In the genomic region with DNA sequence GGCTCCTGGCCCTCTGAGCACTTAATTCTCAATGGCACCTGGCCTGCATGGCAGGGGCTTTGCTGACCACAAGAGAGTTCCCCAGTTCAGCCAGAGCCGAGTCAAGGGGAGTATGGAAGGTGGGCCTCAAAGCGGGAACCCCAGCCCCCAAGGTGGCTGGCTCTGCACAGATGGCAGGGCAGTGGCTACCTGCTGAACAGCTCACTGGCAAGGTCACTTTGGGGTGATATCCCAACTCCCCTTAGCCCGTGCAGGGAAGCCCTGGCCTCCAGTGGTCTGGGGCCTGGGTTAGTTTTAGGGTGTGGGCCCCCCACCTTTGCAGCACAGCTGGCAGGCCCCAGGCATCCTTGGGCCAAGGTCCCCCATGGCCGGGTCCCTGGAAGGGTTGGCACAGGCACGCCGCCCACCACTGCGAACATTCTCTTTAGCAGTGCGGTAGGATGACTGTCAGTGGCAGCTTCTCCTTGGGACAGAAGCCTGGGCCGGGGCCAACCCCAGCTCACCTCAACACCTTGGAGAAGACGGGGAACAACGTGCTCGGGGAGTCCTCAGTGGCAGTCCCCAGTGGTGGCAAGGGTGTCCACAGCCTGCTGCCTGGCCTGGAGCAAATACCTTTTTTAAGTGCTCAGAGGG, we compare ENCODE assay signal across 18 cellular contexts. TPM values are rescaled to one million over a fixed set of nuclear protein-coding genes. Genes with fewer than 3 reads are reported as not detected.
DNase-seq lines count a peak whose midpoint lies in the region; ATAC-seq, FAIRE-seq and TF ChIP-seq lines count a peak whose summit lies in the region.
"Had no signal": no experiment of that assay in that cellular context is flagged by ENCODE, and none has a peak within 500 bp of the region (broad histone marks: within the 10 kb centered on the region; RNA-seq: fewer than 3 reads in every experiment).

No MANE protein-coding gene starts in this region.

- H3K9ac ChIP-seq in stomach smooth muscle (ENCODE audit: low read length in 2 of 2), result no peak overlapping the region

- H3K27ac ChIP-seq in right lobe of liver (no peak overlapping the region), stomach smooth muscle (ENCODE audit: low read length) (peak overlapping the region; percentile 49)
- H3K27ac ChIP-seq: C4-2B had no signal

- H3K27me3 Mint-ChIP-seq in activated CD4-positive, alpha-beta T cell treated with anti-CD3 and anti-CD28 coated beads for 36 hours, result no peaks in the 10 kb centered on the region
- no peaks in the 10 kb centered on the region for H3K27me3 Mint-ChIP-seq in activated naive CD8-positive, alpha-beta T cell treated with anti-CD3 and anti-CD28 coated beads, Interleukin-2, amount 50 U/mL, for 24 hours
- H3K27me3 Mint-ChIP-seq: naive thymus-derived CD4-positive, alpha-beta T cell; stimulated activated memory B cell treated with anti-CD40 and anti-IgM and Interleukin-4, amounts not matched to agents 10 μg/mL and 1 μg/mL and 100 μg/mL, for 72 hours had no signal

- H3K36me3 ChIP-seq in right lobe of liver (peaks cover 0 to 2% (median 0%) of the 10 kb centered on the region in 4 donors), stomach smooth muscle (ENCODE audit: control insufficient read depth in 2 of 2, insufficient read depth in 2 of 2, low read length in 2 of 2) (peaks cover 12 to 19% of the 10 kb centered on the region in 2 donors)
- H3K36me3 ChIP-seq: HAP-1 had no signal

- H3K27me3 ChIP-seq in right lobe of liver (no peaks in the 10 kb centered on the region), stomach smooth muscle (ENCODE audit: control insufficient read depth in 1 of 2, insufficient read depth in 2 of 2, low read length in 2 of 2) (no peaks in the 10 kb centered on the region)

- no peaks in the 10 kb centered on the region for H3K4me1 Mint-ChIP-seq in activated CD4-positive, alpha-beta T cell treated with anti-CD3 and anti-CD28 coated beads for 36 hours
- peaks cover 3% of the 10 kb centered on the region for H3K4me1 Mint-ChIP-seq in activated naive CD8-positive, alpha-beta T cell treated with anti-CD3 and anti-CD28 coated beads, Interleukin-2, amount 50 U/mL, for 24 hours
- H3K4me1 Mint-ChIP-seq: naive thymus-derived CD4-positive, alpha-beta T cell had no signal

- no peak for TF ChIP-seq POLR2A in right lobe of liver (IDR thresholded peaks at IDR 0.05)

- TF ChIP-seq CTCF in right lobe of liver (IDR thresholded peaks at IDR 0.05), result no peak

- H3K9me3 ChIP-seq in right lobe of liver (no peaks in the 10 kb centered on the region), stomach smooth muscle (ENCODE audit: control insufficient read depth in 2 of 2, low read length in 2 of 2) (no peaks in the 10 kb centered on the region)
- H3K9me3 ChIP-seq: HAP-1 had no signal

- WGBS in right lobe of liver (ENCODE audit: insufficient coverage, low coverage, low lambda C conversion rate, missing lambda C conversion rate), result 86% methylated on average over 1 of the region's 12 CpGs

- no peaks in the 10 kb centered on the region for H3K9me3 Mint-ChIP-seq in activated CD4-positive, alpha-beta T cell treated with anti-CD3 and anti-CD28 coated beads for 36 hours (ENCODE audit: low read depth)
- no peaks in the 10 kb centered on the region for H3K9me3 Mint-ChIP-seq in activated naive CD8-positive, alpha-beta T cell treated with anti-CD3 and anti-CD28 coated beads, Interleukin-2, amount 50 U/mL, for 24 hours
- H3K9me3 Mint-ChIP-seq: activated T-helper 1 cell treated with anti-CD3 and anti-CD28 coated beads, Interleukin-12 subunit alpha, Interleukin-12 subunit beta, Interleukin-2, Interleukin-4 antibody, amounts not matched to agents 30 ng/mL and 10 ng/mL and 1 ng/mL, durations not matched to agents 14 hours and 24 hours and 36 hours; dendritic cell treated with granulocyte-macrophage colony-stimulating factor and Interleukin-4, amounts not matched to agents 40 ng/mL and 50 ng/mL, for 4 days; naive thymus-derived CD4-positive, alpha-beta T cell; stimulated activated memory B cell treated with anti-CD40 and anti-IgM and Interleukin-4, amounts not matched to agents 10 μg/mL and 1 μg/mL and 100 μg/mL, for 72 hours had no signal

- H3K4me3 ChIP-seq in right lobe of liver, result no peak overlapping the region
- H3K4me3 ChIP-seq in stomach smooth muscle (ENCODE audit: low read length in 2 of 2), result no peak overlapping the region
- H3K4me3 ChIP-seq: HAP-1 had no signal

- POLR2A ChIA-PET in activated CD4-positive, alpha-beta T cell treated with anti-CD3 and anti-CD28 coated beads for 36 hours (lab: Charles Lee), result no interaction called here

- no peak for FAIRE-seq in urothelium cell line (lab: Jason Lieb, UNC)
- FAIRE-seq: astrocyte had no signal

- H3K4me3 Mint-ChIP-seq in activated CD4-positive, alpha-beta T cell treated with anti-CD3 and anti-CD28 coated beads for 36 hours, result no peak overlapping the region
- no peak overlapping the region for H3K4me3 Mint-ChIP-seq in activated naive CD8-positive, alpha-beta T cell treated with anti-CD3 and anti-CD28 coated beads, Interleukin-2, amount 50 U/mL, for 24 hours
- H3K4me3 Mint-ChIP-seq: activated T-helper 1 cell treated with anti-CD3 and anti-CD28 coated beads, Interleukin-12 subunit alpha, Interleukin-12 subunit beta, Interleukin-2, Interleukin-4 antibody, amounts not matched to agents 30 ng/mL and 10 ng/mL and 1 ng/mL, durations not matched to agents 14 hours and 24 hours and 36 hours; dendritic cell treated with granulocyte-macrophage colony-stimulating factor and Interleukin-4, amounts not matched to agents 40 ng/mL and 50 ng/mL, for 4 days; naive thymus-derived CD4-positive, alpha-beta T cell; stimulated activated memory B cell treated with anti-CD40 and anti-IgM and Interleukin-4, amounts not matched to agents 10 μg/mL and 1 μg/mL and 100 μg/mL, for 72 hours had no signal

- CTCF ChIA-PET in activated CD4-positive, alpha-beta T cell treated with anti-CD3 and anti-CD28 coated beads for 36 hours (lab: Charles Lee), result interaction anchor here (0.6 to 2.0 kb wide), 2 partner anchors 10 to 431 kb away, joined by 6 to 13 read pairs; no protein-coding TSS in a partner anchor

- DNase-seq in activated CD4-positive, alpha-beta T cell treated with anti-CD3 and anti-CD28 coated beads for 1 hour, result peak; percentile 1
- no peak for DNase-seq in activated CD4-positive, alpha-beta T cell treated with anti-CD3 and anti-CD28 coated beads for 36 hours
- DNase-seq in activated CD8-positive, alpha-beta memory T cell treated with anti-CD3 and anti-CD28 coated beads, Interleukin-2, amount 50 U/mL, for 4 hours, result peak; percentile 10
- peak; percentile 19 to 53 (median 44) for DNase-seq in right lobe of liver
- no peak for DNase-seq in urothelium cell line (ENCODE audit: low spot score)
- DNase-seq in activated naive CD8-positive, alpha-beta T cell treated with anti-CD3 and anti-CD28 coated beads, Interleukin-2, amount 50 U/mL, for 24 hours, result no peak
- no peak for DNase-seq in HuH-7 (ENCODE audit: low spot score)
- DNase-seq: DMS79 treated with DMSO at 0.1 percent for 48 hours; MM.1S; naive thymus-derived CD4-positive, alpha-beta T cell had no signal

- H3K4me1 ChIP-seq in right lobe of liver (peaks cover 0 to 36% (median 17%) of the 10 kb centered on the region in 4 donors), stomach smooth muscle (ENCODE audit: control insufficient read depth, insufficient read depth, low read length) (peaks cover 59% of the 10 kb centered on the region)
- H3K4me1 ChIP-seq: HAP-1 had no signal

- H3K27ac Mint-ChIP-seq in activated CD4-positive, alpha-beta T cell treated with anti-CD3 and anti-CD28 coated beads for 36 hours, result no peak overlapping the region
- no peak overlapping the region for H3K27ac Mint-ChIP-seq in activated naive CD8-positive, alpha-beta T cell treated with anti-CD3 and anti-CD28 coated beads, Interleukin-2, amount 50 U/mL, for 24 hours
- H3K27ac Mint-ChIP-seq: activated T-helper 1 cell treated with anti-CD3 and anti-CD28 coated beads, Interleukin-12 subunit alpha, Interleukin-12 subunit beta, Interleukin-2, Interleukin-4 antibody, amounts not matched to agents 30 ng/mL and 10 ng/mL and 1 ng/mL, durations not matched to agents 14 hours and 24 hours and 36 hours; dendritic cell treated with granulocyte-macrophage colony-stimulating factor and Interleukin-4, amounts not matched to agents 40 ng/mL and 50 ng/mL, for 4 days; stimulated activated memory B cell treated with anti-CD40 and anti-IgM and Interleukin-4, amounts not matched to agents 10 μg/mL and 1 μg/mL and 100 μg/mL, for 72 hours had no signal

- H3K36me3 Mint-ChIP-seq in activated CD4-positive, alpha-beta T cell treated with anti-CD3 and anti-CD28 coated beads for 36 hours (ENCODE audit: low read depth), result no peaks in the 10 kb centered on the region
- no peaks in the 10 kb centered on the region for H3K36me3 Mint-ChIP-seq in activated naive CD8-positive, alpha-beta T cell treated with anti-CD3 and anti-CD28 coated beads, Interleukin-2, amount 50 U/mL, for 24 hours (ENCODE audit: low read depth)
- H3K36me3 Mint-ChIP-seq: naive thymus-derived CD4-positive, alpha-beta T cell; stimulated activated memory B cell treated with anti-CD40 and anti-IgM and Interleukin-4, amounts not matched to agents 10 μg/mL and 1 μg/mL and 100 μg/mL, for 72 hours had no signal

- intact Hi-C loops in activated CD4-positive, alpha-beta T cell treated with anti-CD3 and anti-CD28 coated beads for 36 hours (cut with DNase I, micrococcal nuclease), result no loop called here
- intact Hi-C loops in right lobe of liver (cut with DNase I), result no loop called here

- ATAC-seq in activated CD4-positive, alpha-beta T cell treated with anti-CD3 and anti-CD28 coated beads for 36 hours, result no peak
- ATAC-seq in right lobe of liver, result no peak
- no peak for ATAC-seq in activated naive CD8-positive, alpha-beta T cell treated with anti-CD3 and anti-CD28 coated beads, Interleukin-2, amount 50 U/mL, for 24 hours
- ATAC-seq: esophagus mucosa; naive thymus-derived CD4-positive, alpha-beta T cell; stimulated activated memory B cell treated with anti-CD40 and anti-IgM and Interleukin-4, amounts not matched to agents 10 μg/mL and 1 μg/mL and 100 μg/mL, for 72 hours had no signal

RNA-seq across cellular contexts. Expression of gene PPIF, which starts 36.8 kb away (rescaled TPM):
- total RNA-seq in activated CD4-positive, alpha-beta T cell treated with anti-CD3 and anti-CD28 coated beads for 36 hours, result 10 to 100 TPM; 92.3 to 96.1 TPM
- total RNA-seq in right lobe of liver, result 100 to 1,000 TPM in 1 of 6 experiments, 10 to 100 TPM in 5; 53.7 to 106 (median 90.1) TPM

Comparison
In these comparisons a context has a peak if more than half of its experiments do, and no peak if none do; other contexts are left out.
1. DNase-seq: peak in activated CD4-positive, alpha-beta T cell treated with anti-CD3 and anti-CD28 coated beads for 1 hour (single experiment), activated CD8-positive, alpha-beta memory T cell treated with anti-CD3 and anti-CD28 coated beads, Interleukin-2, amount 50 U/mL, for 4 hours (single experiment) and right lobe of liver (3 of 3); none in activated CD4-positive, alpha-beta T cell treated with anti-CD3 and anti-CD28 coated beads for 36 hours (single experiment), urothelium cell line (single experiment), activated naive CD8-positive, alpha-beta T cell treated with anti-CD3 and anti-CD28 coated beads, Interleukin-2, amount 50 U/mL, for 24 hours (single experiment) and HuH-7 (single experiment).